ENCODE assay signal across 20 cellular contexts in the genomic region with DNA sequence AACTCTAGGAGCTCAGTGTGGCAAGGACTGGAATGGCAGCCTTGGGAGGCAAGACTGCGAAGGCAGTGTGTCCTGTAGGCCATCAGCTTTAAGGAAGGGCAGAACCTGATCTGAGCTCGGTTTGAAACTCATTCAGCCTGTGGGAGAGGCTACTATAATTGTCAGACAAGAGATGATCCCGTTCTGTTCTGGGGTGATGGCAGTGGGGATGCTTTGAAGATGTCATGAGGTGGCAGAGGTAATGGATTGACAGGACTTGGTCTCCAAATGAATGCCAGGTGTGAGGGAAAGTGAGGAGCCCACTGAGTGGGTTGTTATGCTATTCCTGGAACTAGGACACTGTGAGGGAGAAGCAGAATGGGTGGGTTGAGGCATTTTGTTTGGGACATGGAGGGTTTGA.
DNase-seq lines count a peak whose midpoint lies in the region; ATAC-seq, FAIRE-seq and TF ChIP-seq lines count a peak whose summit lies in the region.
"Had no signal": no experiment of that assay in that cellular context is flagged by ENCODE, and none has a peak within 500 bp of the region (broad histone marks: within the 10 kb centered on the region; RNA-seq: fewer than 3 reads in every experiment).

No MANE protein-coding gene starts in this region.

- H3K27me3 Mint-ChIP-seq in activated CD4-positive, alpha-beta T cell treated with anti-CD3 and anti-CD28 coated beads, Interleukin-2, amount 10 ng/mL, durations not matched to agents 24 days and 14 days = no peaks in the 10 kb centered on the region
- H3K27me3 Mint-ChIP-seq in activated CD4-positive, alpha-beta T cell treated with anti-CD3 and anti-CD28 coated beads for 36 hours = no peaks in the 10 kb centered on the region
- H3K27me3 Mint-ChIP-seq: CD8-positive, alpha-beta memory T cell had no signal

- no peaks in the 10 kb centered on the region for H3K4me1 Mint-ChIP-seq in activated CD4-positive, alpha-beta T cell treated with anti-CD3 and anti-CD28 coated beads, Interleukin-2, amount 10 ng/mL, durations not matched to agents 24 days and 14 days
- no peaks in the 10 kb centered on the region for H3K4me1 Mint-ChIP-seq in activated CD4-positive, alpha-beta T cell treated with anti-CD3 and anti-CD28 coated beads for 36 hours
- H3K4me1 Mint-ChIP-seq: CD4-positive, CD25-positive, alpha-beta regulatory T cell; CD8-positive, alpha-beta memory T cell; IgD-negative memory B cell had no signal

- H3K9me3 Mint-ChIP-seq in activated CD4-positive, alpha-beta T cell treated with anti-CD3 and anti-CD28 coated beads, Interleukin-2, amount 10 ng/mL, durations not matched to agents 24 days and 14 days = no peaks in the 10 kb centered on the region
- no peaks in the 10 kb centered on the region for H3K9me3 Mint-ChIP-seq in activated CD4-positive, alpha-beta T cell treated with anti-CD3 and anti-CD28 coated beads for 36 hours (ENCODE audit: low read depth)
- H3K9me3 Mint-ChIP-seq: CD4-positive, CD25-positive, alpha-beta regulatory T cell; GM23338 had no signal

- H3K4me3 Mint-ChIP-seq in activated CD4-positive, alpha-beta T cell treated with anti-CD3 and anti-CD28 coated beads, Interleukin-2, amount 10 ng/mL, durations not matched to agents 24 days and 14 days = no peak overlapping the region
- no peak overlapping the region for H3K4me3 Mint-ChIP-seq in activated CD4-positive, alpha-beta T cell treated with anti-CD3 and anti-CD28 coated beads for 36 hours
- H3K4me3 Mint-ChIP-seq: CD4-positive, CD25-positive, alpha-beta regulatory T cell; CD8-positive, alpha-beta memory T cell; GM23338; IgD-negative memory B cell had no signal

- peak; percentile 7 for FAIRE-seq in bronchial epithelial cell (lab: Jason Lieb, UNC)
- FAIRE-seq: G401.6, GM12891, HTR-8/SVneo had no signal

- DNase-seq in activated CD4-positive, alpha-beta T cell treated with anti-CD3 and anti-CD28 coated beads, Interleukin-2, amount 10 ng/mL, durations not matched to agents 24 days and 14 days = peak; percentile 16
- no peak for DNase-seq in activated CD4-positive, alpha-beta T cell treated with anti-CD3 and anti-CD28 coated beads for 36 hours
- DNase-seq in bronchial epithelial cell (ENCODE audit: low read depth) (no peak), islet precursor cell (peak; percentile 30), NCI-H1048 (lab: John Stamatoyannopoulos, UW) (no peak), WERI-Rb-1 (no peak), NCI-H1694 treated with DMSO at 0.1 percent for 48 hours (lab: John Stamatoyannopoulos, UW) (no peak), omental fat pad (ENCODE audit: low spot score) (no peak)
- DNase-seq: 8988T; C1 segment of cervical spinal cord; CD4-positive, CD25-positive, alpha-beta regulatory T cell; CD8-positive, alpha-beta memory T cell; COR-L47; KBM-7 had no signal

- no peaks in the 10 kb centered on the region for H3K36me3 ChIP-seq in bronchial epithelial cell (ENCODE audit: control insufficient read depth, insufficient read depth, low read length)
- no peaks in the 10 kb centered on the region for H3K36me3 ChIP-seq in WERI-Rb-1

- CTCF ChIA-PET in activated CD4-positive, alpha-beta T cell treated with anti-CD3 and anti-CD28 coated beads for 36 hours (lab: Charles Lee) = no interaction called here

- intact Hi-C loops in activated CD4-positive, alpha-beta T cell treated with anti-CD3 and anti-CD28 coated beads, Interleukin-2, amount 10 ng/mL, durations not matched to agents 24 days and 14 days (cut with micrococcal nuclease) = no loop called here
- intact Hi-C loops in activated CD4-positive, alpha-beta T cell treated with anti-CD3 and anti-CD28 coated beads for 36 hours (cut with DNase I, micrococcal nuclease) = no loop called here

- no peak for ATAC-seq in activated CD4-positive, alpha-beta T cell treated with anti-CD3 and anti-CD28 coated beads for 36 hours
- no peak for ATAC-seq in omental fat pad (ENCODE audit: low FRiP score)
- ATAC-seq: HCT116 had no signal

- H3K36me3 Mint-ChIP-seq in activated CD4-positive, alpha-beta T cell treated with anti-CD3 and anti-CD28 coated beads, Interleukin-2, amount 10 ng/mL, durations not matched to agents 24 days and 14 days (ENCODE audit: low read depth) = no peaks in the 10 kb centered on the region
- H3K36me3 Mint-ChIP-seq in activated CD4-positive, alpha-beta T cell treated with anti-CD3 and anti-CD28 coated beads for 36 hours (ENCODE audit: low read depth) = no peaks in the 10 kb centered on the region
- H3K36me3 Mint-ChIP-seq: CD4-positive, CD25-positive, alpha-beta regulatory T cell; CD8-positive, alpha-beta memory T cell; IgD-negative memory B cell had no signal

- H3K27me3 ChIP-seq in bronchial epithelial cell (ENCODE audit: control insufficient read depth, insufficient read depth, low read length) (no peaks in the 10 kb centered on the region), WERI-Rb-1 (ENCODE audit: insufficient read depth, low read depth, severe bottlenecking) (no peaks in the 10 kb centered on the region)

- H3K27ac ChIP-seq in WERI-Rb-1 = no peak overlapping the region

- H3K4me3 ChIP-seq in bronchial epithelial cell (ENCODE audit: low read depth, low read length) (no peak overlapping the region), WERI-Rb-1 (ENCODE audit: low read depth, low read length) (no peak overlapping the region)
- H3K4me3 ChIP-seq: GM23338 had no signal

- H3K9me3 ChIP-seq in WERI-Rb-1 (ENCODE audit: severe bottlenecking) = no peaks in the 10 kb centered on the region

- POLR2A ChIA-PET in activated CD4-positive, alpha-beta T cell treated with anti-CD3 and anti-CD28 coated beads for 36 hours (lab: Charles Lee) = no interaction called here

- TF ChIP-seq CTCF in bronchial epithelial cell (IDR thresholded peaks at IDR 0.05; ENCODE audit: insufficient read depth, low read length, severe bottlenecking) (no peak), WERI-Rb-1 (IDR thresholded peaks at IDR 0.05; ENCODE audit: low read depth, low read length) (no peak), omental fat pad (IDR thresholded peaks at IDR 0.05) (no peak)

- H3K27ac Mint-ChIP-seq in activated CD4-positive, alpha-beta T cell treated with anti-CD3 and anti-CD28 coated beads, Interleukin-2, amount 10 ng/mL, durations not matched to agents 24 days and 14 days = no peak overlapping the region
- no peak overlapping the region for H3K27ac Mint-ChIP-seq in activated CD4-positive, alpha-beta T cell treated with anti-CD3 and anti-CD28 coated beads for 36 hours
- H3K27ac Mint-ChIP-seq: CD4-positive, CD25-positive, alpha-beta regulatory T cell; CD8-positive, alpha-beta memory T cell; GM23338; IgD-negative memory B cell had no signal

Comparison
In these comparisons a context has a peak if more than half of its experiments do, and no peak if none do; other contexts are left out.
1. DNase-seq: peak in activated CD4-positive, alpha-beta T cell treated with anti-CD3 and anti-CD28 coated beads, Interleukin-2, amount 10 ng/mL, durations not matched to agents 24 days and 14 days (single experiment) and islet precursor cell (single experiment); none in activated CD4-positive, alpha-beta T cell treated with anti-CD3 and anti-CD28 coated beads for 36 hours (single experiment), bronchial epithelial cell (single experiment), NCI-H1048 (single experiment), WERI-Rb-1 (single experiment), NCI-H1694 treated with DMSO at 0.1 percent for 48 hours (single experiment) and omental fat pad (single experiment).